ENCODE assay signal across 15 cellular contexts in the genomic region with DNA sequence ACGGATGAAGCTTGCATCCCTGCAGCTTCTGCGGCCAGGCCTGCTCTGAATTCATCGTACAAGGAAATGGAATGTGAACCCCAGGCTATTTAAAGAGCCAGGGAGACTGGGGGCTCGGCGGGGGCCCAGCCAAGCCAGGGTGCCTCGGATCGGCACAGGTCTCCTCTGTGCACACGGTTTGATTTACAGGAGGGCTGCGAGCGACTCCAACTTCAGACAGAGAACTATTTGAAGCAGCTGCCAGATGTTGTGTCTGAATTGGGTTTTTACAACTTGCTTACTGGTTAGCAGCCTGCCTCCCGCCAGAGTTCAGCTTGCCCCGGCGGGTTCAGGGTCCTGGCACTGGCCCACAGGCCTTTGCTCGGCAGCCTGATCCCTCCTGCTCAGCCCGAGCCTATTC.
DNase-seq lines count a peak whose midpoint lies in the region; ATAC-seq and TF ChIP-seq lines count a peak whose summit lies in the region.
"Had no signal": no experiment of that assay in that cellular context is flagged by ENCODE, and none has a peak within 500 bp of the region (broad histone marks: within the 10 kb centered on the region; RNA-seq: fewer than 3 reads in every experiment).

No MANE protein-coding gene starts in this region.

- H3K9me3 ChIP-seq in body of pancreas (no peaks in the 10 kb centered on the region), left ventricle myocardium inferior (replicated peaks) (no peaks in the 10 kb centered on the region), ovary (no peaks in the 10 kb centered on the region), transverse colon (no peaks in the 10 kb centered on the region), MG63 (no peaks in the 10 kb centered on the region)

- TF ChIP-seq EP300 in ovary (IDR thresholded peaks at IDR 0.05) (no peak), transverse colon (IDR thresholded peaks at IDR 0.05; ENCODE audit: low read depth) (no peak)

- TF ChIP-seq POLR2A in body of pancreas (IDR thresholded peaks at IDR 0.05) (no peak), ovary (IDR thresholded peaks at IDR 0.05) (no peak), transverse colon (IDR thresholded peaks at IDR 0.05) (no peak)

- no peaks in the 10 kb centered on the region for H3K4me1 Mint-ChIP-seq in stimulated activated effector memory CD8-positive, alpha-beta T cell treated with anti-CD3 and anti-CD28 coated beads, Interleukin-12 subunit alpha, Interleukin-12 subunit beta, amount 100 ng/mL, for 72 hours

- ATAC-seq in body of pancreas = peak; percentile 29
- ATAC-seq in stimulated activated effector memory CD8-positive, alpha-beta T cell treated with anti-CD3 and anti-CD28 coated beads, Interleukin-12 subunit alpha, Interleukin-12 subunit beta, amount 100 ng/mL, for 72 hours = no peak
- ATAC-seq in GM18861 (IDR thresholded peaks at IDR 0.05; ENCODE audit: unreplicated experiment) = no peak
- ATAC-seq: activated CD8-positive, alpha-beta T cell treated with anti-CD3 and anti-CD28 coated beads for 36 hours; CD8-positive, alpha-beta T cell had no signal

- TF ChIP-seq CTCF in body of pancreas (IDR thresholded peaks at IDR 0.05) (no peak), left ventricle myocardium inferior (IDR thresholded peaks at IDR 0.05; ENCODE audit: borderline replicate concordance) (no peak), ovary (IDR thresholded peaks at IDR 0.05) (no peak), transverse colon (IDR thresholded peaks at IDR 0.05) (no peak)

- intact Hi-C loops in body of pancreas (cut with DNase I) = no loop called here
- intact Hi-C loops in left ventricle myocardium inferior (cut with micrococcal nuclease) = no loop called here
- intact Hi-C loops in ovary (cut with DNase I) = loop anchor here in 3 of 4 donors (5.0 to 10.0 kb wide), 2 partner anchors 59 to 76 kb away; no protein-coding TSS in a partner anchor
- intact Hi-C loops in transverse colon (cut with DNase I; ENCODE audit: low total_unique reads) = loop anchor here (10.0 kb wide), 1 partner anchor 81 kb away; a partner anchor contains a TSS

- no peaks in the 10 kb centered on the region for H3K36me3 Mint-ChIP-seq in stimulated activated effector memory CD8-positive, alpha-beta T cell treated with anti-CD3 and anti-CD28 coated beads, Interleukin-12 subunit alpha, Interleukin-12 subunit beta, amount 100 ng/mL, for 72 hours
- H3K36me3 Mint-ChIP-seq: CD8-positive, alpha-beta T cell had no signal

- DNase-seq in body of pancreas = no peak
- DNase-seq in left ventricle myocardium inferior = peak; percentile 55
- DNase-seq in ovary = peak; percentile 80 to 92 (median 87)
- DNase-seq in transverse colon = no peak
- no peak for DNase-seq in DMS114 treated with DMSO at 0.1 percent for 48 hours (lab: John Stamatoyannopoulos, UW; ENCODE audit: unreplicated experiment)
- DNase-seq in stimulated activated effector memory CD8-positive, alpha-beta T cell treated with anti-CD3 and anti-CD28 coated beads, Interleukin-12 subunit alpha, Interleukin-12 subunit beta, amount 100 ng/mL, for 72 hours (ENCODE audit: low spot score in 2 of 2) = no peak
- DNase-seq in MG63 = no peak
- DNase-seq: activated CD8-positive, alpha-beta T cell treated with anti-CD3 and anti-CD28 coated beads for 36 hours; activated naive CD4-positive, alpha-beta T cell; CD8-positive, alpha-beta T cell; kidney glomerular epithelial cell; NCI-H1105 treated with DMSO at 0.1 percent for 48 hours; RPMI8226; stimulated activated CD4-positive, alpha-beta T cell treated with anti-CD3 and anti-CD28 coated beads, Interleukin-1b, Interleukin-23, amount 100 ng/mL, for 48 hours had no signal

- 78 to 81% methylated on average over 7 to 15 of the region's 15 CpGs for WGBS in body of pancreas, 2 donors
- 8 to 11% (median 10%) methylated on average over 14 to 15 of the region's 15 CpGs for WGBS in ovary, 3 donors
- WGBS in transverse colon (ENCODE audit: low coverage in 1 of 2), 2 donors = 62% methylated on average over 15 of the region's 15 CpGs; no CpG with 5 or more reads in 1 of the 2 donors

- H3K4me3 Mint-ChIP-seq in stimulated activated effector memory CD8-positive, alpha-beta T cell treated with anti-CD3 and anti-CD28 coated beads, Interleukin-12 subunit alpha, Interleukin-12 subunit beta, amount 100 ng/mL, for 72 hours = no peak overlapping the region
- H3K4me3 Mint-ChIP-seq: activated CD8-positive, alpha-beta T cell treated with anti-CD3 and anti-CD28 coated beads for 36 hours; CD8-positive, alpha-beta T cell had no signal

- H3K4me1 ChIP-seq in body of pancreas (no peaks in the 10 kb centered on the region), left ventricle myocardium inferior (peaks cover 61% of the 10 kb centered on the region), ovary (ENCODE audit: insufficient read depth) (peaks cover 50% of the 10 kb centered on the region), transverse colon (peaks cover 52 to 67% (median 57%) of the 10 kb centered on the region in 4 donors)

- H3K36me3 ChIP-seq in body of pancreas (replicated peaks in 1 of 2; ENCODE audit: insufficient read depth in 1 of 2, low read depth in 2 of 2) (no peaks in the 10 kb centered on the region), left ventricle myocardium inferior (no peaks in the 10 kb centered on the region), ovary (no peaks in the 10 kb centered on the region), transverse colon (no peaks in the 10 kb centered on the region), MG63 (no peaks in the 10 kb centered on the region)

- H3K27ac ChIP-seq in body of pancreas (peak overlapping the region in 1 of 4 donors; percentile 36), left ventricle myocardium inferior (replicated peaks) (peak overlapping the region; percentile 83), ovary (peak overlapping the region; percentile 62 to 83), transverse colon (peak overlapping the region; percentile 87 to 91 (median 88))

- H3K9me3 Mint-ChIP-seq in stimulated activated effector memory CD8-positive, alpha-beta T cell treated with anti-CD3 and anti-CD28 coated beads, Interleukin-12 subunit alpha, Interleukin-12 subunit beta, amount 100 ng/mL, for 72 hours = no peaks in the 10 kb centered on the region
- H3K9me3 Mint-ChIP-seq: activated CD8-positive, alpha-beta T cell treated with anti-CD3 and anti-CD28 coated beads for 36 hours; CD8-positive, alpha-beta T cell had no signal

- no peak overlapping the region for H3K27ac Mint-ChIP-seq in stimulated activated effector memory CD8-positive, alpha-beta T cell treated with anti-CD3 and anti-CD28 coated beads, Interleukin-12 subunit alpha, Interleukin-12 subunit beta, amount 100 ng/mL, for 72 hours
- H3K27ac Mint-ChIP-seq: activated CD8-positive, alpha-beta T cell treated with anti-CD3 and anti-CD28 coated beads for 36 hours; CD8-positive, alpha-beta T cell had no signal

- no peak overlapping the region for H3K4me3 ChIP-seq in body of pancreas
- no peak overlapping the region for H3K4me3 ChIP-seq in left ventricle myocardium inferior
- H3K4me3 ChIP-seq in ovary = no peak overlapping the region
- H3K4me3 ChIP-seq in transverse colon = no peak overlapping the region
- no peak overlapping the region for H3K4me3 ChIP-seq in MG63

- no peaks in the 10 kb centered on the region for H3K27me3 ChIP-seq in body of pancreas
- H3K27me3 ChIP-seq in left ventricle myocardium inferior (ENCODE audit: low read depth) = no peaks in the 10 kb centered on the region
- H3K27me3 ChIP-seq in ovary = no peaks in the 10 kb centered on the region
- H3K27me3 ChIP-seq in transverse colon = no peaks in the 10 kb centered on the region
- H3K27me3 ChIP-seq in MG63 = no peaks in the 10 kb centered on the region

- in situ Hi-C loops in transverse colon (cut with MboI; ENCODE audit: low pct_ligation_motif_present in 1 of 4, low pct_unique_long_range_greater_than_20kb in 1 of 4, low sequenced_read_pairs in 3 of 4) = no loop called here

Comparison
In these comparisons a context has a peak if more than half of its experiments do, and no peak if none do; other contexts are left out.
1. DNase-seq: peak in left ventricle myocardium inferior (single experiment) and ovary (5 of 5); none in body of pancreas (0 of 4), transverse colon (single experiment), DMS114 treated with DMSO at 0.1 percent for 48 hours (single experiment), stimulated activated effector memory CD8-positive, alpha-beta T cell treated with anti-CD3 and anti-CD28 coated beads, Interleukin-12 subunit alpha, Interleukin-12 subunit beta, amount 100 ng/mL, for 72 hours (0 of 2) and MG63 (single experiment).
2. intact Hi-C loops: an anchor here in ovary (5.0 to 10.0 kb wide) and transverse colon (10.0 kb wide); none called in body of pancreas and left ventricle myocardium inferior.